ENCODE assay signal across 1 cellular context in the genomic region with DNA sequence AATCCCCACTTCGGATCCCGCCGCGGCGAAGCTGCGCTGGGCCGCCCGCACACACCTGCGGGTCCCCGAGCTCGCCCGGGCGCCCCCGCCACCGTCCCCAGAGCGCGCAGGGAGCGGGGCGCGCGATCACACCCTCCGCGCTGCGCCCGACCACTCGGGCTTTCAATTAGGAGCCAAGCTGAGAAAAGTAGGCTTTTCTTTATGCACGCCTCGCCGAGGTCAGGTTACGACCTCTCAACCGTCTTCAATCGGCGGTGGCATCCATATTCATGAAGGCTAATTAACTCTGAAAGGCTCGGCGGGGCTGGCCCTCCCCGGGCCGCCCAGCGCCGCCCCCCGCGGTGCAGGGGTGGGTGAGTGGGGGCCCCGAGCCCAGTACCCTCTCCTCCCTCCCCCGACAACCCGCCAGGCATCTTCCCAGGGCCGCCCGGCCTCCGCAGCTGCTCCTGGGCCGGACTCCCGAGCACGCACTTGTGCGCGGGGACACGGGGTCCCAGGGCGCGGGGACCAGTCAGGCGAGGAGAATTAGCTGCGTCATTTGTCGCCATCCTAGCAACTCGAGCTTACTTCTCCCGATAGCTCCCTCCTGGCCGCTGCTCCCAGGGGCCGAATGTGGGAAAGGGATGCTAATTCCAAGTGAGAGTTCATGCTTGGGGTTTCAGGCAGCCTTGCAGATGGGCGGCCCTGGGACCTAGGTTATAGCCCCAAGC.
TF ChIP-seq lines count a peak whose summit lies in the region.

No MANE protein-coding gene starts in this region.

TF ChIP-seq in GM12878, 131 proteins besides CTCF, POLR2A, EP300 and RAD21 (continued from another document):
- TF ChIP-seq RELB (IDR thresholded peaks at IDR 0.05; ENCODE audit: low read depth) (no peak), NR2F1 (conservative IDR thresholded peaks at IDR 0.05) (0 out of 2 replicates have a peak, but pooled peaks have one; percentile 39), FOS (IDR thresholded peaks at IDR 0.05; ENCODE audit: borderline replicate concordance, extremely low read depth, insufficient read length) (no peak), SMARCA5 (IDR thresholded peaks at IDR 0.05) (no peak), ZNF622 (IDR thresholded peaks at IDR 0.05) (no peak), KLF5 (IDR thresholded peaks at IDR 0.05; ENCODE audit: partially characterized antibody) (no peak), PML (IDR thresholded peaks at IDR 0.05; ENCODE audit: low read length) (no peak), BCL3 (IDR thresholded peaks at IDR 0.05; ENCODE audit: borderline replicate concordance, insufficient read depth, low read depth, low read length, poor library complexity, severe bottlenecking) (no peak), ZBTB11 (CRISPR knock-in tag; IDR thresholded peaks at IDR 0.05) (no peak), RAD51 (IDR thresholded peaks at IDR 0.05) (no peak), NR2C2 (IDR thresholded peaks at IDR 0.05; ENCODE audit: borderline replicate concordance, control insufficient read depth, insufficient read length, low read depth) (no peak), CREB1 (IDR thresholded peaks at IDR 0.05; ENCODE audit: low read depth) (peak; percentile 90), ZNF592 (IDR thresholded peaks at IDR 0.05) (no peak), CREM (IDR thresholded peaks at IDR 0.05; ENCODE audit: low read depth) (peak; percentile 87), SP1 (IDR thresholded peaks at IDR 0.05; ENCODE audit: low read depth, low read length) (no peak), CBX5 (IDR thresholded peaks at IDR 0.05; ENCODE audit: low read depth) (no peak), ZNF687 (IDR thresholded peaks at IDR 0.05) (peak; percentile 27; the same call in 1 of the 2 replicates), POU2F2 (IDR thresholded peaks at IDR 0.05; ENCODE audit: borderline replicate concordance, low read depth, low read length) (peak; percentile 24; the same call in 1 of the 3 replicates), MXI1 (IDR thresholded peaks at IDR 0.05; ENCODE audit: low read depth, low read length) (0 out of 2 replicates have a peak, but pooled peaks have one; percentile 28), BHLHE40 (IDR thresholded peaks at IDR 0.05; ENCODE audit: borderline replicate concordance in 1 of 2, low read depth in 2 of 2, low read length in 1 of 2) (0 out of 4 replicates have a peak, but pooled peaks of 1 of the 2 experiments have one; percentile 18), IKZF2 (IDR thresholded peaks at IDR 0.05) (no peak), TBL1XR1 (IDR thresholded peaks at IDR 0.05; ENCODE audit: low read depth, low read length) (no peak), USF2 (IDR thresholded peaks at IDR 0.05; ENCODE audit: borderline replicate concordance, low read depth, low read length) (no peak), TCF3 (IDR thresholded peaks at IDR 0.05; ENCODE audit: borderline replicate concordance, insufficient read depth, low read depth, low read length) (no peak), HDAC6 (IDR thresholded peaks at IDR 0.05; ENCODE audit: unreplicated experiment) (peak; percentile 64), EZH2 (IDR thresholded peaks at IDR 0.05; ENCODE audit: borderline replicate concordance, control insufficient read depth, low read depth, low read length) (no peak), IKZF1 (conservative IDR thresholded peaks at IDR 0.05) (0 out of 2 replicates have a peak, but pooled peaks have one; percentile 13), EGR1 (IDR thresholded peaks at IDR 0.05; ENCODE audit: borderline replicate concordance in 1 of 2, low read depth in 2 of 2, low read length in 2 of 2) (0 out of 3 replicates have a peak, but pooled peaks of 1 of the 2 experiments have one; percentile 19), ZNF207 (IDR thresholded peaks at IDR 0.05; ENCODE audit: borderline replicate concordance) (no peak), RFX5 (IDR thresholded peaks at IDR 0.05; ENCODE audit: low read depth, low read length) (peak; percentile 96), CHD4 (IDR thresholded peaks at IDR 0.05) (no peak)
- TF ChIP-seq, protein P1, sequence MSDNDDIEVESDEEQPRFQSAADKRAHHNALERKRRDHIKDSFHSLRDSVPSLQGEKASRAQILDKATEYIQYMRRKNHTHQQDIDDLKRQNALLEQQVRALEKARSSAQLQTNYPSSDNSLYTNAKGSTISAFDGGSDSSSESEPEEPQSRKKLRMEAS (IDR thresholded peaks at IDR 0.05; ENCODE audit: low read depth, low read length) = no peak
- TF ChIP-seq, protein P2, sequence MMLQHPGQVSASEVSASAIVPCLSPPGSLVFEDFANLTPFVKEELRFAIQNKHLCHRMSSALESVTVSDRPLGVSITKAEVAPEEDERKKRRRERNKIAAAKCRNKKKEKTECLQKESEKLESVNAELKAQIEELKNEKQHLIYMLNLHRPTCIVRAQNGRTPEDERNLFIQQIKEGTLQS (IDR thresholded peaks at IDR 0.05; ENCODE audit: borderline replicate concordance, extremely low read depth, low read depth, low read length) = no peak
